ENCODE assay signal across 1 cellular context in the genomic region with DNA sequence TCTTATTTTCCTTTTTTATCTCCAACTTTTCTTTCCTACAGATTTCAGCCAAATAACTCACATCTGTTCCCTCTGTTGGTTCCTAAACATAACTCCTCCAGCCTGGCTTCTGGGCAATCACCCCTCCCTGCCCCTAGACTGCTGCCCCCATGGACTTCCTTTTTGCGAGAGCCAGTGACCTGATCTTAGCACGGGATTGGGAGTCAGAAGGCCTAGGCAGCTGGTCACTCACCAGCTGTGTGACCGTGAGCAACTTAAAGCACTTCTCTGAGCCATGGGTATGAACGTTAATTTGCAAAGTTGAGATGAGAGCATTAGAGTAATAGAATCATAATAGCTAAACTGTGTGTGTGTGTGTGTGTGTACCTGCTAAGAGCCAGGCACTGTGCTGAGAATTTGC.
TF ChIP-seq lines count a peak whose summit lies in the region.

No MANE protein-coding gene starts in this region.

TF ChIP-seq in HepG2, 621 proteins besides CTCF, POLR2A, EP300 and RAD21:
- TF ChIP-seq, protein P1, sequence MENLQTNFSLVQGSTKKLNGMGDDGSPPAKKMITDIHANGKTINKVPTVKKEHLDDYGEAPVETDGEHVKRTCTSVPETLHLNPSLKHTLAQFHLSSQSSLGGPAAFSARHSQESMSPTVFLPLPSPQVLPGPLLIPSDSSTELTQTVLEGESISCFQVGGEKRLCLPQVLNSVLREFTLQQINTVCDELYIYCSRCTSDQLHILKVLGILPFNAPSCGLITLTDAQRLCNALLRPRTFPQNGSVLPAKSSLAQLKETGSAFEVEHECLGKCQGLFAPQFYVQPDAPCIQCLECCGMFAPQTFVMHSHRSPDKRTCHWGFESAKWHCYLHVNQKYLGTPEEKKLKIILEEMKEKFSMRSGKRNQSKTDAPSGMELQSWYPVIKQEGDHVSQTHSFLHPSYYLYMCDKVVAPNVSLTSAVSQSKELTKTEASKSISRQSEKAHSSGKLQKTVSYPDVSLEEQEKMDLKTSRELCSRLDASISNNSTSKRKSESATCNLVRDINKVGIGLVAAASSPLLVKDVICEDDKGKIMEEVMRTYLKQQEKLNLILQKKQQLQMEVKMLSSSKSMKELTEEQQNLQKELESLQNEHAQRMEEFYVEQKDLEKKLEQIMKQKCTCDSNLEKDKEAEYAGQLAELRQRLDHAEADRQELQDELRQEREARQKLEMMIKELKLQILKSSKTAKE (CRISPR knock-in tag; IDR thresholded peaks at IDR 0.05; ENCODE audit: borderline replicate concordance): no peak
- TF ChIP-seq, protein P2, sequence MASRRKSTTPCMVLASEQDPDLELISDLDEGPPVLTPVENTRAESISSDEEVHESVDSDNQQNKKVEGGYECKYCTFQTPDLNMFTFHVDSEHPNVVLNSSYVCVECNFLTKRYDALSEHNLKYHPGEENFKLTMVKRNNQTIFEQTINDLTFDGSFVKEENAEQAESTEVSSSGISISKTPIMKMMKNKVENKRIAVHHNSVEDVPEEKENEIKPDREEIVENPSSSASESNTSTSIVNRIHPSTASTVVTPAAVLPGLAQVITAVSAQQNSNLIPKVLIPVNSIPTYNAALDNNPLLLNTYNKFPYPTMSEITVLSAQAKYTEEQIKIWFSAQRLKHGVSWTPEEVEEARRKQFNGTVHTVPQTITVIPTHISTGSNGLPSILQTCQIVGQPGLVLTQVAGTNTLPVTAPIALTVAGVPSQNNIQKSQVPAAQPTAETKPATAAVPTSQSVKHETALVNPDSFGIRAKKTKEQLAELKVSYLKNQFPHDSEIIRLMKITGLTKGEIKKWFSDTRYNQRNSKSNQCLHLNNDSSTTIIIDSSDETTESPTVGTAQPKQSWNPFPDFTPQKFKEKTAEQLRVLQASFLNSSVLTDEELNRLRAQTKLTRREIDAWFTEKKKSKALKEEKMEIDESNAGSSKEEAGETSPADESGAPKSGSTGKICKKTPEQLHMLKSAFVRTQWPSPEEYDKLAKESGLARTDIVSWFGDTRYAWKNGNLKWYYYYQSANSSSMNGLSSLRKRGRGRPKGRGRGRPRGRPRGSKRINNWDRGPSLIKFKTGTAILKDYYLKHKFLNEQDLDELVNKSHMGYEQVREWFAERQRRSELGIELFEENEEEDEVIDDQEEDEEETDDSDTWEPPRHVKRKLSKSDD (CRISPR knock-in tag; IDR thresholded peaks at IDR 0.05; ENCODE audit: low read depth): no peak
- TF ChIP-seq SIX1 (CRISPR knock-in tag; IDR thresholded peaks at IDR 0.05; ENCODE audit: borderline replicate concordance) (no peak), ZC3H13 (CRISPR knock-in tag; IDR thresholded peaks at IDR 0.05) (no peak), ZNF768 (CRISPR knock-in tag; IDR thresholded peaks at IDR 0.05) (peak; percentile 65), THAP11 (CRISPR knock-in tag; IDR thresholded peaks at IDR 0.05) (no peak), MXI1 (IDR thresholded peaks at IDR 0.05; ENCODE audit: borderline replicate concordance, low read depth, low read length) (no peak)
- TF ChIP-seq, protein P3, sequence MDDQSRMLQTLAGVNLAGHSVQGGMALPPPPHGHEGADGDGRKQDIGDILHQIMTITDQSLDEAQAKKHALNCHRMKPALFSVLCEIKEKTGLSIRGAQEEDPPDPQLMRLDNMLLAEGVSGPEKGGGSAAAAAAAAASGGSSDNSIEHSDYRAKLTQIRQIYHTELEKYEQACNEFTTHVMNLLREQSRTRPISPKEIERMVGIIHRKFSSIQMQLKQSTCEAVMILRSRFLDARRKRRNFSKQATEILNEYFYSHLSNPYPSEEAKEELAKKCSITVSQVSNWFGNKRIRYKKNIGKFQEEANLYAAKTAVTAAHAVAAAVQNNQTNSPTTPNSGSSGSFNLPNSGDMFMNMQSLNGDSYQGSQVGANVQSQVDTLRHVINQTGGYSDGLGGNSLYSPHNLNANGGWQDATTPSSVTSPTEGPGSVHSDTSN (CRISPR knock-in tag; IDR thresholded peaks at IDR 0.05; ENCODE audit: borderline replicate concordance): no peak
- TF ChIP-seq, protein P4, sequence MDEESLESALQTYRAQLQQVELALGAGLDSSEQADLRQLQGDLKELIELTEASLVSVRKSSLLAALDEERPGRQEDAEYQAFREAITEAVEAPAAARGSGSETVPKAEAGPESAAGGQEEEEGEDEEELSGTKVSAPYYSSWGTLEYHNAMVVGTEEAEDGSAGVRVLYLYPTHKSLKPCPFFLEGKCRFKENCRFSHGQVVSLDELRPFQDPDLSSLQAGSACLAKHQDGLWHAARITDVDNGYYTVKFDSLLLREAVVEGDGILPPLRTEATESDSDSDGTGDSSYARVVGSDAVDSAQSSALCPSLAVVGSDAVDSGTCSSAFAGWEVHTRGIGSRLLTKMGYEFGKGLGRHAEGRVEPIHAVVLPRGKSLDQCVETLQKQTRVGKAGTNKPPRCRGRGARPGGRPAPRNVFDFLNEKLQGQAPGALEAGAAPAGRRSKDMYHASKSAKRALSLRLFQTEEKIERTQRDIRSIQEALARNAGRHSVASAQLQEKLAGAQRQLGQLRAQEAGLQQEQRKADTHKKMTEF (CRISPR knock-in tag; IDR thresholded peaks at IDR 0.05): no peak
